ENCODE assay signal across 16 cellular contexts in genomic region chr12:49338830-49339463, GRCh38. TPM values are rescaled to one million over a fixed set of nuclear protein-coding genes. Genes with fewer than 3 reads are reported as not detected.
"Had no signal": no experiment of that assay in that cellular context is flagged by ENCODE, and none has a peak within 500 bp of the region (broad histone marks: within the 10 kb centered on the region; RNA-seq: fewer than 3 reads in every experiment).

No MANE protein-coding gene starts in this region.

- H3K4me3 Mint-ChIP-seq: T-helper 17 cell had no signal

- H3K79me2 ChIP-seq: parathyroid adenoma had no signal

- H3K4me3 ChIP-seq: gastrocnemius medialis, lung, tibial artery had no signal

- H3K27ac ChIP-seq: epithelial cell of prostate, gastrocnemius medialis, parathyroid adenoma, tibial artery had no signal

- H2AFZ ChIP-seq: parathyroid adenoma had no signal

- H3K27ac Mint-ChIP-seq: naive thymus-derived CD4-positive, alpha-beta T cell; T-helper 17 cell had no signal

- H3K9ac ChIP-seq: parathyroid adenoma had no signal

- DNase-seq: activated CD4-positive, alpha-beta T cell treated with anti-CD3 and anti-CD28 coated beads, Interleukin-2, amount 50 U/mL, for 1 hour; activated CD4-positive, CD25-positive, alpha-beta regulatory T cell; activated naive CD4-positive, alpha-beta T cell treated with anti-CD3 and anti-CD28 coated beads, Interleukin-2, amount 50 U/mL, for 16 hours; central memory CD4-positive, alpha-beta T cell; cortex of kidney; effector CD8-positive, alpha-beta T cell; gastrocnemius medialis; hypothalamus; naive thymus-derived CD4-positive, alpha-beta T cell; T-helper 17 cell had no signal

- ATAC-seq: gastrocnemius medialis; naive thymus-derived CD4-positive, alpha-beta T cell; T-helper 17 cell had no signal

- FAIRE-seq: small intestine had no signal

- H3K9me3 ChIP-seq: gastrocnemius medialis, tibial artery had no signal

- H3K36me3 ChIP-seq: gastrocnemius medialis, tibial artery had no signal

RNA-seq across cellular contexts. Expression of gene C1QL4, which starts 2.0 kb away (rescaled TPM):
- total RNA-seq: activated CD8-positive, alpha-beta memory T cell treated with anti-CD3 and anti-CD28 coated beads for 36 hours; gastrocnemius medialis; lung; naive thymus-derived CD4-positive, alpha-beta T cell; T-helper 17 cell had no signal
- polyA plus RNA-seq: naive thymus-derived CD4-positive, alpha-beta T cell had no signal

RNA-seq across cellular contexts. Expression of gene DNAJC22, which starts 7.7 kb away (rescaled TPM):
- total RNA-seq: activated CD8-positive, alpha-beta memory T cell treated with anti-CD3 and anti-CD28 coated beads for 36 hours; naive thymus-derived CD4-positive, alpha-beta T cell; T-helper 17 cell had no signal
- polyA plus RNA-seq: naive thymus-derived CD4-positive, alpha-beta T cell had no signal

RNA-seq across cellular contexts. Expression of gene PRPH, which starts 44.0 kb away (rescaled TPM):
- total RNA-seq: activated CD8-positive, alpha-beta memory T cell treated with anti-CD3 and anti-CD28 coated beads for 36 hours; gastrocnemius medialis; naive thymus-derived CD4-positive, alpha-beta T cell; T-helper 17 cell had no signal
- polyA plus RNA-seq: naive thymus-derived CD4-positive, alpha-beta T cell had no signal
